8 cellular contexts compared by ENCODE assay signal in genomic region chr1:166875734-166876539, GRCh38. TPM values are rescaled to one million over a fixed set of nuclear protein-coding genes. Genes with fewer than 3 reads are reported as not detected.
DNase-seq lines count a peak whose midpoint lies in the region; ATAC-seq and TF ChIP-seq lines count a peak whose summit lies in the region.

Gene TADA1, minus strand, starts transcription at chr1:166876264. Its CDS starts 31 bp downstream, at chr1:166876233.

- H3K27me3 ChIP-seq in ascending aorta (no peaks in the 10 kb centered on the region), right atrium auricular region (no peaks in the 10 kb centered on the region), psoas muscle (ENCODE audit: insufficient read depth in 3 of 3, low read length in 2 of 3) (no peaks in the 10 kb centered on the region), uterus (no peaks in the 10 kb centered on the region)

- intact Hi-C loops in T-helper 2 cell treated with Interferon-gamma antibody and Interleukin-4, amounts not matched to agents 100 ng/mL and 5 ng/mL, for 36 hours (cut with micrococcal nuclease), result loop anchor here (1.0 to 10.0 kb wide), 8 partner anchors 35 to 1059 kb away; partner anchors contain the start of genes DCAF6, MPC2, POGK and POU2F1
- intact Hi-C loops in ascending aorta (cut with DNase I) (loop anchor here (1.0 to 2.0 kb wide), 3 partner anchors 37 to 677 kb away; partner anchors contain the start of genes CREG1, POGK and POU2F1), psoas muscle (cut with DNase I) (loop anchor here (2.0 to 5.0 kb wide), 3 partner anchors 31 to 181 kb away; no protein-coding TSS in a partner anchor), uterus (cut with DNase I; ENCODE audit: low total_unique reads) (no loop called here)

- H3K4me1 ChIP-seq in ascending aorta (peaks cover 5 to 7% of the 10 kb centered on the region in 2 donors), right atrium auricular region (peaks cover 0 to 42% of the 10 kb centered on the region in 2 donors), psoas muscle (peaks cover 16% of the 10 kb centered on the region), uterus (peaks cover 0 to 11% of the 10 kb centered on the region in 2 donors)

- TF ChIP-seq CTCF in ascending aorta (IDR thresholded peaks at IDR 0.05) (peak in 1 of 3 experiments; percentile 24), right atrium auricular region (IDR thresholded peaks at IDR 0.05) (peak in 1 of 2 donors; percentile 60), psoas muscle (IDR thresholded peaks at IDR 0.05) (peak; percentile 28), uterus (IDR thresholded peaks at IDR 0.05) (peak in 3 of 4 experiments; percentile 25 to 36 (median 36))

- ATAC-seq in GM18499 (IDR thresholded peaks at IDR 0.05; ENCODE audit: insufficient read depth, unreplicated experiment) (peak; percentile 81), HG02943 (IDR thresholded peaks at IDR 0.05; ENCODE audit: low read depth, unreplicated experiment) (peak; percentile 94), psoas muscle (peak; percentile 95 to 96 (median 96))

- peak; percentile 100 for DNase-seq in NCI-H187 treated with DMSO at 0.1 percent for 48 hours (lab: John Stamatoyannopoulos, UW)
- DNase-seq in ascending aorta (ENCODE audit: low spot score in 2 of 2), result peak; percentile 93 to 99
- peak; percentile 98 for DNase-seq in right atrium auricular region (ENCODE audit: low spot score)
- peak; percentile 99 for DNase-seq in psoas muscle
- peak; percentile 98 to 99 for DNase-seq in uterus

- peak; percentile 65 to 74 for TF ChIP-seq POLR2A in uterus (IDR thresholded peaks at IDR 0.05)

- WGBS in psoas muscle, 3 donors, result 0 to 1% (median 0%) methylated on average over 78 to 84 of the region's 84 CpGs

- H3K27ac ChIP-seq in ascending aorta (peak within 1 kb of the TSS; percentile 84 to 88), right atrium auricular region (peak within 1 kb of the TSS; percentile 92 to 96), psoas muscle (peak within 1 kb of the TSS; percentile 90), uterus (peak within 1 kb of the TSS; percentile 87 to 94)

- H3K36me3 ChIP-seq in ascending aorta (no peaks in the 10 kb centered on the region), right atrium auricular region (no peaks in the 10 kb centered on the region), psoas muscle (ENCODE audit: insufficient read depth in 1 of 2, low read depth in 1 of 2) (no peaks in the 10 kb centered on the region), uterus (no peaks in the 10 kb centered on the region)

- H3K4me3 ChIP-seq in ascending aorta, result peak within 1 kb of the TSS; percentile 78 to 82
- peak within 1 kb of the TSS; percentile 74 to 89 for H3K4me3 ChIP-seq in right atrium auricular region
- peak within 1 kb of the TSS; percentile 84 for H3K4me3 ChIP-seq in psoas muscle
- H3K4me3 ChIP-seq in uterus, result peak within 1 kb of the TSS; percentile 69 to 83

- no peaks in the 10 kb centered on the region for H3K9me3 ChIP-seq in ascending aorta
- no peaks in the 10 kb centered on the region for H3K9me3 ChIP-seq in right atrium auricular region
- H3K9me3 ChIP-seq in psoas muscle, result no peaks in the 10 kb centered on the region
- no peaks in the 10 kb centered on the region for H3K9me3 ChIP-seq in uterus

RNA-seq across cellular contexts. Expression of gene TADA1, which starts in this region (rescaled TPM):
- total RNA-seq in T-helper 2 cell treated with Interferon-gamma antibody and Interleukin-4, amounts not matched to agents 100 ng/mL and 5 ng/mL, for 36 hours, result 15.9 and 16.3 TPM in 2 replicates
- total RNA-seq in ascending aorta, result 12.8 TPM
- total RNA-seq in right atrium auricular region, result 10 to 100 TPM; 10.9 to 11.1 TPM
- 1 to 10 TPM; 8.3 to 9.9 (median 8.9) TPM for total RNA-seq in psoas muscle
- polyA plus RNA-seq in psoas muscle, result 1 to 10 TPM; 7.3 to 7.6 (median 7.4) TPM
- total RNA-seq in uterus, result 10 to 100 TPM in 3 of 4 donors, 1 to 10 TPM in 1; 6.8 to 32.0 (median 18.8) TPM

Comparison
In these comparisons a context has a peak if more than half of its experiments do, and no peak if none do; other contexts are left out.
1. Peak in every context shown above with its lines: DNase-seq, ATAC-seq, H3K4me3 ChIP-seq and H3K27ac ChIP-seq.